7 cellular contexts compared by ENCODE assay signal in the genomic region with DNA sequence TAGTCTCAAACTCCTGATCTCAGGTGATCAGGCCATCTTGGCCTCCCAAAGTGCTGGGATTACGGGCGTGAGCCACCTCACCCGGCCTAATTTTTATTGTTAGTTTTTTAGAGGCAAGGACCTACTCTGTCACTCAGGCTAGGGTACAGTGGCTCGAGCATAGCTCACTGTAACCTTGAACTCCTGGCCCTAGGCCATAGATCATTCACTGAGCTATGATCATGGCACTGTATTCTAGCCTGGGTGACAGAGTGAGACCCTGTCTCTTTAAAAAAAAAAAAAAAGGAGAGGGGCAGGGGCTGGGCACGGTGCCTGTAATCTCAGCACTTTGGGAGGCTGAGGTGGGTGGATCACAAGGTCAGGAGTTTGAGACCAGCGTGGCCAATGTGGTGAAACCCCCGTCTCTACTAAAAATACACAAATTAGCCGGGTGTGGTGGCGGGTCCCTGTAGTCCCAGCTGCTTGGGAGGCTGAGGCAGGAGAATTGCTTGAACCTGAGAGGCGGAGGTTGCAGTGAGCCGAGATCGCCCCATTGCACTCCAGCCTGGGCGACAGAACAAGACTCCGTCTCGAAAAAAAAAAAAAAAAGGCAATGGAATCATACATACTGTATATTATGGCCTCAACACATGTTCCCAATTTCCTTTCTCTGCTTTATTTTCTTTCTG. TPM values are rescaled to one million over a fixed set of nuclear protein-coding genes. Genes with fewer than 3 reads are reported as not detected.
DNase-seq lines count a peak whose midpoint lies in the region; ATAC-seq, FAIRE-seq and TF ChIP-seq lines count a peak whose summit lies in the region.
"Not testable (repeated sequence)": the region's sequence is repeated elsewhere in the genome, so short reads cannot be mapped to it uniquely, and the experiment has no call there.

No MANE protein-coding gene starts in this region.

- in situ Hi-C loops in HepG2 (cut with HindIII; ENCODE audit: extremely low pct_ligation_motif_present, low pct_unique_long_range_greater_than_20kb), result not testable (repeated sequence)

- ATAC-seq in Right ventricle myocardium superior (ENCODE audit: poor library complexity), result peak; percentile 79
- ATAC-seq in HepG2, result peak; percentile 82
- ATAC-seq in right lobe of liver, result peak; percentile 75 to 88 (median 83)
- not testable (repeated sequence) for ATAC-seq in upper lobe of right lung

- H3K9ac ChIP-seq in HepG2 (ENCODE audit: insufficient read depth, low read depth, low read length), result 0 out of 2 replicates have a peak overlapping the region, but pooled peaks have one; percentile 13

- H3K79me2 ChIP-seq in hepatocyte; HepG2 (ENCODE audit: insufficient read depth, low read length): not testable (repeated sequence)

- not testable (repeated sequence) for H2AFZ ChIP-seq in hepatocyte; HepG2 (ENCODE audit: low read length)

- CTCF ChIA-PET in HepG2 (lab: Yijun Ruan, JAX; ENCODE audit: low intra/inter-chr PET ratio, low total read pairs), result not testable (repeated sequence)

- TF ChIP-seq CTCF in VCaP (conservative IDR thresholded peaks at IDR 0.05); hepatocyte (IDR thresholded peaks at IDR 0.05; ENCODE audit: poor library complexity); HepG2 (CRISPR knock-in tag; IDR thresholded peaks at IDR 0.05); right lobe of liver (IDR thresholded peaks at IDR 0.05); progenitor cell of endocrine pancreas (IDR thresholded peaks at IDR 0.05; ENCODE audit: unreplicated experiment); upper lobe of right lung (IDR thresholded peaks at IDR 0.05): not testable (repeated sequence)

- peaks cover 22% of the 10 kb centered on the region for H3K36me3 Mint-ChIP-seq in progenitor cell of endocrine pancreas (ENCODE audit: insufficient read depth)

- H3K9me3 Mint-ChIP-seq in progenitor cell of endocrine pancreas (ENCODE audit: low read depth), result not testable (repeated sequence)

- not testable (repeated sequence) for TF ChIP-seq POLR2A in HepG2 (IDR thresholded peaks at IDR 0.05; ENCODE audit: insufficient read depth in 1 of 2, low read depth in 2 of 2, low read length in 2 of 2); right lobe of liver (IDR thresholded peaks at IDR 0.05)

- 89% methylated on average over 15 of the region's 15 CpGs for WGBS in hepatocyte (ENCODE audit: low lambda C conversion rate, missing lambda C conversion rate)
- 66% methylated on average over 14 of the region's 15 CpGs for WGBS in HepG2 (ENCODE audit: low lambda C conversion rate)
- WGBS in right lobe of liver (ENCODE audit: insufficient coverage, low coverage, low lambda C conversion rate, missing lambda C conversion rate), result 81% methylated on average over 11 of the region's 15 CpGs

- H3K27ac ChIP-seq in VCaP (peak overlapping the region; percentile 41; the same call in 1 of the 2 replicates), hepatocyte (peak overlapping the region; percentile 79), HepG2 (ENCODE audit: extremely low read length, insufficient read depth, low read length) (peak overlapping the region; percentile 67), right lobe of liver (peak overlapping the region in 1 of 3 donors; percentile 27)
- H3K27ac ChIP-seq in upper lobe of right lung, result not testable (repeated sequence)

- not testable (repeated sequence) for TF ChIP-seq RAD21 in HepG2 (CRISPR knock-in tag; IDR thresholded peaks at IDR 0.05)

- H3K36me3 ChIP-seq in hepatocyte (replicated peaks; ENCODE audit: insufficient read depth, low read depth); HepG2 (replicated peaks in 1 of 2; ENCODE audit: control insufficient read depth in 1 of 2, insufficient read depth in 2 of 2, low read length in 2 of 2); right lobe of liver: not testable (repeated sequence)
- peaks cover 14% of the 10 kb centered on the region for H3K36me3 ChIP-seq in upper lobe of right lung

- peak overlapping the region; percentile 59 for H3K27ac Mint-ChIP-seq in progenitor cell of endocrine pancreas

- TF ChIP-seq EP300 in HepG2 (IDR thresholded peaks at IDR 0.05; ENCODE audit: low read depth in 2 of 2, low read length in 2 of 2), result peak in 1 of 2 experiments; percentile 34; a peak in 1 of 4 replicates
- not testable (repeated sequence) for TF ChIP-seq EP300 in HepG2 (CRISPR knock-in tag; IDR thresholded peaks at IDR 0.05; ENCODE audit: borderline replicate concordance)

- not testable (repeated sequence) for H3K27me3 ChIP-seq in hepatocyte; HepG2 (ENCODE audit: control insufficient read depth in 1 of 2, insufficient read depth in 2 of 2, low read length in 2 of 2); right lobe of liver; upper lobe of right lung

- H3K27me3 Mint-ChIP-seq in progenitor cell of endocrine pancreas, result not testable (repeated sequence)

- H3K4me1 Mint-ChIP-seq in progenitor cell of endocrine pancreas (ENCODE audit: low read depth), result peaks cover 11% of the 10 kb centered on the region

- not testable (repeated sequence) for H3K9me3 ChIP-seq in hepatocyte (ENCODE audit: low read depth); HepG2 (ENCODE audit: low read length); right lobe of liver; upper lobe of right lung

- H3K4me2 ChIP-seq in hepatocyte, result not testable (repeated sequence)
- peak overlapping the region; percentile 53 for H3K4me2 ChIP-seq in HepG2 (ENCODE audit: low read depth, low read length)

- not testable (repeated sequence) for H3K4me3 ChIP-seq in hepatocyte, right lobe of liver, upper lobe of right lung
- H3K4me3 ChIP-seq in HepG2 (replicated peaks in 1 of 3; ENCODE audit: insufficient read depth in 1 of 3, low read depth in 2 of 3, low read length in 3 of 3), result peak overlapping the region in 1 of 3 experiments; percentile 5; a peak in 1 of 6 replicates

- H3K4me1 ChIP-seq in hepatocyte (ENCODE audit: insufficient read depth), result peaks cover 11% of the 10 kb centered on the region
- peaks cover 65% of the 10 kb centered on the region for H3K4me1 ChIP-seq in HepG2 (ENCODE audit: insufficient read depth, low read length)
- not testable (repeated sequence) for H3K4me1 ChIP-seq in right lobe of liver, upper lobe of right lung

- not testable (repeated sequence) for BruUV-seq in HepG2 (replicated peaks; lab: Mats Ljungman, UMichigan)

- POLR2A ChIA-PET in HepG2 (lab: Yijun Ruan, JAX), result interaction anchor here (1.0 to 4.7 kb wide), 4 partner anchors 8 to 91 kb away, joined by 4 to 25 read pairs (median 6); no protein-coding TSS in a partner anchor

- H4K20me1 ChIP-seq in hepatocyte (ENCODE audit: insufficient read depth, poor library complexity, severe bottlenecking); HepG2 (ENCODE audit: insufficient read depth, low read length): not testable (repeated sequence)

- intact Hi-C loops in Right ventricle myocardium superior (cut with DNase I); HepG2 (cut with micrococcal nuclease; ENCODE audit: unreplicated experiment); right lobe of liver (cut with DNase I); upper lobe of right lung (cut with DNase I): not testable (repeated sequence)

- FAIRE-seq in HepG2 (lab: Jason Lieb, UNC), result not testable (repeated sequence)

- DNase-seq in Right ventricle myocardium superior; hepatocyte (ENCODE audit: low spot score); right lobe of liver; progenitor cell of endocrine pancreas (ENCODE audit: low spot score, unreplicated experiment): not testable (repeated sequence)
- DNase-seq in HepG2 (ENCODE audit: low spot score), result peak; percentile 63
- DNase-seq in upper lobe of right lung, result peak; percentile 36

- not testable (repeated sequence) for H3K4me3 Mint-ChIP-seq in progenitor cell of endocrine pancreas (ENCODE audit: low read depth)

- H3K9me2 ChIP-seq in hepatocyte (replicated peaks; ENCODE audit: insufficient read depth), result not testable (repeated sequence)

TF ChIP-seq in HepG2, 621 proteins besides CTCF, POLR2A, EP300 and RAD21 (continues in another document):
- peak; percentile 93 for TF ChIP-seq ZMYM2 (CRISPR knock-in tag; IDR thresholded peaks at IDR 0.05)

RNA-seq across cellular contexts. Expression of a gene that starts 53.2 kb away (rescaled TPM):
- 21.7 TPM for total RNA-seq in Right ventricle myocardium superior
- total RNA-seq in hepatocyte, result 19.9 and 26.2 TPM in 2 replicates
- polyA plus RNA-seq in hepatocyte, result 19.1 and 23.1 TPM in 2 replicates
- total RNA-seq in HepG2 (2016; rRNA removed; fragmentation: Illumina TruSeq; extraction: Trizol), result 28.2 and 31.9 TPM in 2 replicates
- 18.6 and 20.3 TPM in 2 replicates for total RNA-seq in HepG2 (2016; cell fraction: cytosol; rRNA removed; fragmentation: Illumina TruSeq; extraction: Trizol; ENCODE audit: low read depth)
- 25.4 and 28.2 TPM in 2 replicates for total RNA-seq in HepG2 (2016; cell fraction: insoluble cytoplasmic fraction; rRNA removed; fragmentation: Illumina TruSeq; extraction: Trizol)
- total RNA-seq in HepG2 (2016; cell fraction: membrane; rRNA removed; fragmentation: Illumina TruSeq; extraction: Trizol), result 17.7 and 18.1 TPM in 2 replicates
- 36.0 and 41.1 TPM in 2 replicates for total RNA-seq in HepG2 (2016; cell fraction: nucleus; rRNA removed; fragmentation: Illumina TruSeq; extraction: Trizol)
- polyA plus RNA-seq in HepG2 (2011; rRNA removed), result 11.4 and 13.6 TPM in 2 replicates
- polyA plus RNA-seq in HepG2 (2011; cell fraction: cytosol; rRNA removed), result 7.5 and 8.1 TPM in 2 replicates
- polyA plus RNA-seq in HepG2 (2011; cell fraction: nucleus; rRNA removed), result 45.3 and 46.4 TPM in 2 replicates
- polyA plus RNA-seq in HepG2 (2012), result 25.4 and 26.4 TPM in 2 replicates
- 3.6 and 3.7 TPM in 2 replicates for polyA plus RNA-seq in HepG2 (2016; cell fraction: cytosol; fragmentation: Illumina TruSeq; extraction: Trizol; ENCODE audit: low read depth)
- polyA plus RNA-seq in HepG2 (2016; cell fraction: insoluble cytoplasmic fraction; fragmentation: Illumina TruSeq; extraction: Trizol; ENCODE audit: low read depth), result 23.4 and 32.9 TPM in 2 replicates
- polyA plus RNA-seq in HepG2 (2016; cell fraction: membrane; fragmentation: Illumina TruSeq; extraction: Trizol; ENCODE audit: low read depth), result 9.8 and 10.7 TPM in 2 replicates
- polyA plus RNA-seq in HepG2 (2016; cell fraction: nucleus; fragmentation: Illumina TruSeq; extraction: Trizol; ENCODE audit: insufficient read depth, low read depth), result 61.5 and 63.2 TPM in 2 replicates
- 17.8 and 29.5 TPM in 2 replicates for polyA minus RNA-seq in HepG2 (2011; rRNA and poly(A)+ RNA removed; ENCODE audit: low replicate concordance)
- 12.8 and 16.9 TPM in 2 replicates for polyA minus RNA-seq in HepG2 (2011; cell fraction: cytosol; rRNA and poly(A)+ RNA removed)
- polyA minus RNA-seq in HepG2 (2011; cell fraction: nucleus; rRNA and poly(A)+ RNA removed), result 37.2 and 39.9 TPM in 2 replicates
- 10 to 100 TPM; 18.1 to 24.6 (median 22.4) TPM for total RNA-seq in right lobe of liver
- 58.8 and 62.3 TPM in 2 replicates for total RNA-seq in progenitor cell of endocrine pancreas
- 71.9 TPM for total RNA-seq in upper lobe of right lung
